Comparison of ENCODE assay signal across 9 cellular contexts in the genomic region with DNA sequence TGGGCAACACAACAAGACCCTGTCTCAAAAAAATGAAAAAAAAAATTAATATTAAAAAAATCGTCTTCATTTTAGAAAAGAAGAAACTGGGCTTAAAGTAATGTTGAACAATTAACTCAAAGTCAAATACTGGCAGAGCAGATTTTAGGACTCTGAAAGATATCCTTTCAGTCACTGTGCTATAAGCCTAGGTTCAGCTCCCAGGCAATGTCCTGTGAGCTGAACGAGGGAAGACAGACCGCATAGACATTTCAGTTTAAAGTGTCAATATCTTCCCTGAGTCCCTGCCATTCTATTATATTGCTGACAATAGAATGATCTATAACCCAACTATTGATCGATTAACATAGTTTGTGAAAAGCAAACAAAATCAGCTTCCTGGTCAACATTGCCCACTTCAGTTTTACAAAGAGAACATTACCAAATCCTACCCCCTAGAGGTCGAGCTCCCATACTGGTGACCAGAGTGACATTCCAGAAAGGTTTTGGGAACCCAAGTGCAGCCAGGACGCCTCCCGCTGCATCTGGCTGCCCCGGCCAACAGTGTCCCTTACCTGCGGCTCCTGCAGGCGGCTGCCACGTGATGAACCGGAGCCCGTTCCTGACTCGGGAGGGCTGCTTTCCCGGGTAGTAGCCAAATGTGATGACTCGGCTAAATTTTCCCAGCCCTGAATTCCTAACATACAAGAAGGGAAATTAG. TPM values are rescaled to one million over a fixed set of nuclear protein-coding genes. Genes with fewer than 3 reads are reported as not detected.
DNase-seq lines count a peak whose midpoint lies in the region; ATAC-seq, FAIRE-seq and TF ChIP-seq lines count a peak whose summit lies in the region.
"Had no signal": no experiment of that assay in that cellular context is flagged by ENCODE, and none has a peak within 500 bp of the region (broad histone marks: within the 10 kb centered on the region; RNA-seq: fewer than 3 reads in every experiment).

No MANE protein-coding gene starts in this region.

- no peaks in the 10 kb centered on the region for H4K20me1 ChIP-seq in K562 (replicated peaks; ENCODE audit: control insufficient read depth, insufficient read depth, low read length)

- DNase-seq in KBM-7: peak; percentile 19
- DNase-seq in K562 (ENCODE audit: extremely low read depth in 1 of 4, low spot score in 3 of 4): peak in 2 of 4 experiments; percentile 16 to 20
- peak; percentile 87 for DNase-seq in islet precursor cell
- peak in 34 of 49 donors; percentile 11 to 70 (median 28) for DNase-seq in substantia nigra (lab: John Stamatoyannopoulos, UW)
- no peak for DNase-seq in stimulated activated naive CD8-positive, alpha-beta T cell treated with anti-CD3 and anti-CD28 coated beads, Interleukin-15, amount 100 ng/mL, for 72 hours
- DNase-seq in CD8-positive, alpha-beta T cell: no peak

- peaks cover 5 to 9% of the 10 kb centered on the region in 2 experiments; a peak in 3 of 5 replicates for H3K4me1 ChIP-seq in K562 (replicated peaks in 1 of 2; ENCODE audit: control insufficient read depth in 2 of 2, insufficient read depth in 2 of 2, low read length in 2 of 2)
- H3K4me1 ChIP-seq in CD8-positive, alpha-beta T cell (ENCODE audit: insufficient read depth, low read length): peaks cover 20% of the 10 kb centered on the region

- CTCF ChIA-PET in K562 (lab: Yijun Ruan, JAX; ENCODE audit: low intra/inter-chr PET ratio): interaction anchor here (0.5 to 1.9 kb wide), 7 partner anchors 15 to 571 kb away, joined by 3 to 10 read pairs (median 3); a partner anchor contains a TSS
- CTCF ChIA-PET in CD8-positive, alpha-beta T cell (lab: Charles Lee): interaction anchor here (0.6 to 3.0 kb wide), 9 partner anchors 9 to 341 kb away, joined by 3 to 31 read pairs (median 4); no protein-coding TSS in a partner anchor

- peak overlapping the region; percentile 42 for H3K27ac ChIP-seq in C4-2B
- H3K27ac ChIP-seq in K562 (ENCODE audit: extremely low read depth, low read depth, low read length): no peak overlapping the region; the same call in 2 of the 3 replicates
- H3K27ac ChIP-seq in substantia nigra (ENCODE audit: low read depth, low read length, poor library complexity, severe bottlenecking): peak overlapping the region; percentile 24
- no peak overlapping the region for H3K27ac ChIP-seq in CD8-positive, alpha-beta T cell (ENCODE audit: low read depth, low read length)

- peak overlapping the region; percentile 79 for H2AFZ ChIP-seq in K562 (ENCODE audit: low read depth, low read length)

- no peaks in the 10 kb centered on the region for H3K36me3 Mint-ChIP-seq in CD8-positive, alpha-beta T cell

- no peaks in the 10 kb centered on the region for H3K9me3 Mint-ChIP-seq in stimulated activated naive CD8-positive, alpha-beta T cell treated with anti-CD3 and anti-CD28 coated beads, Interleukin-15, amount 100 ng/mL, for 72 hours
- no peaks in the 10 kb centered on the region for H3K9me3 Mint-ChIP-seq in CD8-positive, alpha-beta T cell

- H3K9ac ChIP-seq in K562 (ENCODE audit: insufficient read depth in 1 of 2, low read depth in 2 of 2, low read length in 2 of 2): peak overlapping the region in 1 of 2 experiments; percentile 84; a peak in 2 of 4 replicates

- no peak overlapping the region for H3K4me3 Mint-ChIP-seq in stimulated activated naive CD8-positive, alpha-beta T cell treated with anti-CD3 and anti-CD28 coated beads, Interleukin-15, amount 100 ng/mL, for 72 hours
- H3K4me3 Mint-ChIP-seq in CD8-positive, alpha-beta T cell: no peak overlapping the region

- H3K27ac Mint-ChIP-seq in stimulated activated naive CD8-positive, alpha-beta T cell treated with anti-CD3 and anti-CD28 coated beads, Interleukin-15, amount 100 ng/mL, for 72 hours: no peak overlapping the region
- no peak overlapping the region for H3K27ac Mint-ChIP-seq in CD8-positive, alpha-beta T cell

- no peaks in the 10 kb centered on the region for H3K9me3 ChIP-seq in K562 (replicated peaks; ENCODE audit: control insufficient read depth, insufficient read depth, low read depth, low read length)
- no peaks in the 10 kb centered on the region for H3K9me3 ChIP-seq in CD8-positive, alpha-beta T cell (ENCODE audit: low read length)

- no peaks in the 10 kb centered on the region for H3K4me1 Mint-ChIP-seq in stimulated activated naive CD8-positive, alpha-beta T cell treated with anti-CD3 and anti-CD28 coated beads, Interleukin-15, amount 100 ng/mL, for 72 hours
- no peaks in the 10 kb centered on the region for H3K4me1 Mint-ChIP-seq in CD8-positive, alpha-beta T cell (ENCODE audit: low read depth)

- POLR2A ChIA-PET in K562 (lab: Yijun Ruan, JAX): interaction anchor here (0.6 kb wide), 1 partner anchor 381 kb away, joined by 3 read pairs; no protein-coding TSS in a partner anchor
- POLR2A ChIA-PET in CD8-positive, alpha-beta T cell (lab: Charles Lee): no interaction called here

- H3K4me2 ChIP-seq in K562 (ENCODE audit: insufficient read depth, low read length): peak overlapping the region; percentile 72

- no peak for TF ChIP-seq CTCF in C4-2B (conservative IDR thresholded peaks at IDR 0.05)
- no peak for TF ChIP-seq CTCF in K562 (IDR thresholded peaks at IDR 0.05 in 2 of 3, conservative IDR thresholded peaks at IDR 0.05 in 1 of 3; ENCODE audit: insufficient read depth in 2 of 3, low read depth in 1 of 3, low read length in 3 of 3)
- TF ChIP-seq CTCF in CD8-positive, alpha-beta T cell (IDR thresholded peaks at IDR 0.05): no peak

- H3K36me3 ChIP-seq in K562 (ENCODE audit: control insufficient read depth, insufficient read depth, low read length): no peaks in the 10 kb centered on the region
- no peaks in the 10 kb centered on the region for H3K36me3 ChIP-seq in CD8-positive, alpha-beta T cell (ENCODE audit: insufficient read depth, low read length)

- intact Hi-C loops in K562 (cut with micrococcal nuclease): no loop called here
- intact Hi-C loops in CD8-positive, alpha-beta T cell (cut with DNase I, micrococcal nuclease): loop anchor here in 1 of 2 experiments (5.0 kb wide), 1 partner anchor 103 kb away; no protein-coding TSS in a partner anchor

- H3K9me1 ChIP-seq in K562 (ENCODE audit: control insufficient read depth, insufficient read depth, low read length): no peaks in the 10 kb centered on the region

- TF ChIP-seq RAD21 in K562 (CRISPR knock-in tag; conservative IDR thresholded peaks at IDR 0.05 in 1 of 2, IDR thresholded peaks at IDR 0.05 in 1 of 2): no peak

- H3K27me3 Mint-ChIP-seq in stimulated activated naive CD8-positive, alpha-beta T cell treated with anti-CD3 and anti-CD28 coated beads, Interleukin-15, amount 100 ng/mL, for 72 hours: peaks cover 9% of the 10 kb centered on the region
- peaks cover 9% of the 10 kb centered on the region for H3K27me3 Mint-ChIP-seq in CD8-positive, alpha-beta T cell (ENCODE audit: low read depth)

- no peak for TF ChIP-seq EP300 in K562 (IDR thresholded peaks at IDR 0.05; ENCODE audit: low read length)

- 0 out of 2 replicates have a peak overlapping the region, but pooled peaks have one; percentile 16 for H3K4me3 ChIP-seq in K562
- no peak overlapping the region for H3K4me3 ChIP-seq in CD8-positive, alpha-beta T cell (ENCODE audit: low read depth, low read length)

- ATAC-seq in K562: peak; percentile 62
- no peak for ATAC-seq in stimulated activated naive CD8-positive, alpha-beta T cell treated with anti-CD3 and anti-CD28 coated beads, Interleukin-15, amount 100 ng/mL, for 72 hours
- no peak for ATAC-seq in HG03196 (IDR thresholded peaks at IDR 0.05; ENCODE audit: unreplicated experiment)
- ATAC-seq in CD8-positive, alpha-beta T cell: no peak

- in situ Hi-C loops in KBM-7 (cut with MboI; ENCODE audit: low pct_unique_long_range_greater_than_20kb, low sequenced_read_pairs) (no loop called here), K562 (cut with MboI) (no loop called here)

- H3K27me3 ChIP-seq in K562 (ENCODE audit: control insufficient read depth in 2 of 2, insufficient read depth in 2 of 2, low read length in 2 of 2): peaks cover 3 to 8% of the 10 kb centered on the region in 2 experiments; a peak in 4 of 5 replicates
- no peaks in the 10 kb centered on the region for H3K27me3 ChIP-seq in CD8-positive, alpha-beta T cell (ENCODE audit: insufficient read depth, low read length)

- FAIRE-seq in K562 (lab: Jason Lieb, UNC): no peak
- FAIRE-seq: frontal cortex had no signal

- BruUV-seq in K562 (replicated peaks; lab: Mats Ljungman, UMichigan): no TSS peak

- TF ChIP-seq POLR2A in K562 (conservative IDR thresholded peaks at IDR 0.05): no peak

- 9% methylated on average over 16 of the region's 16 CpGs for WGBS in K562 (ENCODE audit: insufficient coverage, low coverage, missing lambda C conversion rate)

- H3K79me2 ChIP-seq in K562 (ENCODE audit: control insufficient read depth, insufficient read depth, low read length): no peaks in the 10 kb centered on the region

RNA-seq across cellular contexts. Expression of a gene that starts 0.6 kb away (rescaled TPM):
- not detected in 2 replicates for total RNA-seq in K562 (2011; cell fraction: chromatin; rRNA removed; ENCODE audit: low replicate concordance)
- total RNA-seq in K562 (2011; cell fraction: nucleolus; rRNA removed): not detected in 2 replicates
- total RNA-seq in K562 (2011; cell fraction: nucleoplasm; rRNA removed): not detected in 2 replicates
- total RNA-seq in K562 (2014; rRNA removed) (not detected in 2 replicates), K562 (2014; rRNA removed; fragmentation: Illumina TruSeq; extraction: Trizol) (not detected in 2 replicates), K562 (2015; rRNA removed; fragmentation: Illumina TruSeq; extraction: Trizol) (not detected in 2 replicates), K562 (2021) (not detected in 2 replicates)
- polyA plus RNA-seq in K562 (2011; rRNA removed) (not detected in 2 replicates), K562 (2014; fragmentation: Illumina TruSeq; extraction: Trizol) (not detected in 2 replicates), K562 (2014; fragmentation: Nextera tagmentation; extraction: Ambion mirVana) (under 1 TPM in 1 of 2 experiments, not detected in 1; 0.06 TPM), K562 (2014; rRNA removed) (not detected in 2 replicates)
- 0.22 TPM in 1 of 2 replicates, not detected in the other for polyA plus RNA-seq in K562 (2011; cell fraction: cytosol; rRNA removed)
- not detected in 2 replicates for polyA plus RNA-seq in K562 (2011; cell fraction: nucleus; rRNA removed)
- not detected in 2 replicates for polyA plus RNA-seq in K562 (2012)
- not detected in 2 replicates for polyA minus RNA-seq in K562 (2011; rRNA and poly(A)+ RNA removed)
- polyA minus RNA-seq in K562 (2011; cell fraction: cytosol; rRNA and poly(A)+ RNA removed): not detected in 2 replicates
- not detected in 2 replicates for polyA minus RNA-seq in K562 (2011; cell fraction: nucleus; rRNA and poly(A)+ RNA removed)
- total RNA-seq in CD8-positive, alpha-beta T cell: not detected

RNA-seq across cellular contexts. Expression of a gene that starts 59.7 kb away (rescaled TPM):
- 10.7 and 35.3 TPM in 2 replicates for total RNA-seq in K562 (2011; cell fraction: chromatin; rRNA removed; ENCODE audit: low replicate concordance)
- total RNA-seq in K562 (2011; cell fraction: nucleolus; rRNA removed): 5.8 and 6.7 TPM in 2 replicates
- 14.2 and 21.4 TPM in 2 replicates for total RNA-seq in K562 (2011; cell fraction: nucleoplasm; rRNA removed)
- 42.1 and 46.1 TPM in 2 replicates for total RNA-seq in K562 (2014; rRNA removed)
- total RNA-seq in K562 (2014; rRNA removed; fragmentation: Illumina TruSeq; extraction: Trizol): 36.2 and 40.9 TPM in 2 replicates
- total RNA-seq in K562 (2015; rRNA removed; fragmentation: Illumina TruSeq; extraction: Trizol): 26.2 and 31.3 TPM in 2 replicates
- 29.5 and 30.3 TPM in 2 replicates for total RNA-seq in K562 (2021)
- 42.3 and 54.4 TPM in 2 replicates for polyA plus RNA-seq in K562 (2011; rRNA removed)
- 18.1 and 31.4 TPM in 2 replicates for polyA plus RNA-seq in K562 (2011; cell fraction: cytosol; rRNA removed)
- polyA plus RNA-seq in K562 (2011; cell fraction: nucleus; rRNA removed): 14.6 and 24.3 TPM in 2 replicates
- polyA plus RNA-seq in K562 (2012): 23.8 and 27.6 TPM in 2 replicates
- 44.3 and 54.0 TPM in 2 replicates for polyA plus RNA-seq in K562 (2014; fragmentation: Illumina TruSeq; extraction: Trizol)
- 10 to 100 TPM; 12.3 to 13.0 TPM for polyA plus RNA-seq in K562 (2014; fragmentation: Nextera tagmentation; extraction: Ambion mirVana)
- 39.5 and 40.7 TPM in 2 replicates for polyA plus RNA-seq in K562 (2014; rRNA removed)
- 53.5 and 57.6 TPM in 2 replicates for polyA minus RNA-seq in K562 (2011; rRNA and poly(A)+ RNA removed)
- polyA minus RNA-seq in K562 (2011; cell fraction: cytosol; rRNA and poly(A)+ RNA removed): 18.4 and 24.2 TPM in 2 replicates
- 6.7 and 11.4 TPM in 2 replicates for polyA minus RNA-seq in K562 (2011; cell fraction: nucleus; rRNA and poly(A)+ RNA removed)
- total RNA-seq in CD8-positive, alpha-beta T cell: 10 to 100 TPM; 14.4 to 17.3 TPM

Comparison
In these comparisons a context has a peak if more than half of its experiments do, and no peak if none do; other contexts are left out.
1. H3K27ac ChIP-seq: peak in C4-2B (single experiment) and substantia nigra (single experiment); none in K562 (single experiment) and CD8-positive, alpha-beta T cell (single experiment).
2. DNase-seq: peak in KBM-7 (single experiment), islet precursor cell (single experiment) and substantia nigra (34 of 49); none in stimulated activated naive CD8-positive, alpha-beta T cell treated with anti-CD3 and anti-CD28 coated beads, Interleukin-15, amount 100 ng/mL, for 72 hours (0 of 2) and CD8-positive, alpha-beta T cell (0 of 7).